30 cellular contexts compared by ENCODE assay signal in the genomic region with DNA sequence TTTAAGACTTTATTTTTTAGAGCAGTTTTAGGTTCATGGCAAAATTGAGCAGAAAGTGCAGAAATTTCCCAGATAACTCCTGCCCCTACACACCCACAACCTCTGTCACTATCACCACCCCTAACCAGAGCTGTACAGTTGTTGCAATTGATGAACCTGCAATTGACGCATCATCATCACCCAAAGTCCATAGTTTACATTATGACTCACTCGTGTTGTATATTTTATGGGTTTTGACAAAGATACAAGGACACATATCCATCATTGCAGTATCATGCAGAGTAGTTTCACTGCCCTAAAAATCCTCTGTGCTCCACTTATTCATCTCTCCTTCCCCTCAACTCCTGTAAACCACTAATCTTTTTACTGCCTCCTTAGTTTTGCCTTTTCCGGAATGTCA. TPM values are rescaled to one million over a fixed set of nuclear protein-coding genes. Genes with fewer than 3 reads are reported as not detected.
A peak's percentile ranks its signal among the peaks of the same experiment; 100 is the strongest.
DNase-seq lines count a peak whose midpoint lies in the region; ATAC-seq and TF ChIP-seq lines count a peak whose summit lies in the region.
"Had no signal": no experiment of that assay in that cellular context is flagged by ENCODE, and none has a peak within 500 bp of the region (broad histone marks: within the 10 kb centered on the region; RNA-seq: fewer than 3 reads in every experiment).

No MANE protein-coding gene starts in this region.

- no TSS peak for BruUV-seq in MCF 10A (replicated peaks; lab: Mats Ljungman, UMichigan)

- H3K9me3 ChIP-seq in breast epithelium (no peaks in the 10 kb centered on the region), iPS-18a (ENCODE audit: control insufficient read depth, low read depth, low read length) (peaks cover 16% of the 10 kb centered on the region), vagina (no peaks in the 10 kb centered on the region), hepatocyte (ENCODE audit: low read depth) (no peaks in the 10 kb centered on the region)
- H3K9me3 ChIP-seq: esophagus muscularis mucosa, heart right ventricle had no signal

- H3K4me1 ChIP-seq in breast epithelium (no peaks in the 10 kb centered on the region), iPS-18a (ENCODE audit: control insufficient read depth, low read depth, low read length) (peaks cover 5% of the 10 kb centered on the region), vagina (no peaks in the 10 kb centered on the region), hepatocyte (ENCODE audit: insufficient read depth) (no peaks in the 10 kb centered on the region)

- peaks cover 6% of the 10 kb centered on the region for H3K4me1 Mint-ChIP-seq in MCF 10A (ENCODE audit: insufficient read depth, unreplicated experiment)

- no peaks in the 10 kb centered on the region for H3K9me3 Mint-ChIP-seq in MCF 10A (ENCODE audit: unreplicated experiment)
- H3K9me3 Mint-ChIP-seq: activated naive CD8-positive, alpha-beta T cell treated with anti-CD3 and anti-CD28 coated beads, Interleukin-2, amount 50 U/mL, for 24 hours; activated T-cell treated with anti-CD3 and anti-CD28 coated beads, Interleukin-2, amount 50 U/mL, for 72 hours; dendritic cell treated with granulocyte-macrophage colony-stimulating factor and Interleukin-4, amounts not matched to agents 40 ng/mL and 50 ng/mL, for 4 days; natural killer cell treated with Interleukin-12 subunit alpha and Interleukin-12 subunit beta and Interleukin-15 and Interleukin-18, amount 100 ng/mL, for 72 hours; T-helper 1 cell treated with Interleukin-12 subunit alpha and Interleukin-12 subunit beta and Interleukin-4 antibody, amounts not matched to agents 30 μg/mL and 1 μg/mL, for 36 hours had no signal

- CTCF ChIA-PET in MCF 10A (lab: Yijun Ruan, JAX) = interaction anchor here (0.6 to 1.3 kb wide), 2 partner anchors 8 to 1018 kb away, joined by 3 read pairs; no protein-coding TSS in a partner anchor

- no peak for TF ChIP-seq POLR2A in breast epithelium (IDR thresholded peaks at IDR 0.05)
- TF ChIP-seq POLR2A in vagina (IDR thresholded peaks at IDR 0.05) = no peak

- WGBS in hepatocyte (ENCODE audit: low lambda C conversion rate, missing lambda C conversion rate) = 63% methylated on average over 3 of the region's 3 CpGs

- H3K9ac ChIP-seq in iPS-18a (ENCODE audit: low read length) = peak overlapping the region; percentile 12

- H3K27me3 Mint-ChIP-seq in MCF 10A (ENCODE audit: insufficient read depth, unreplicated experiment) = no peaks in the 10 kb centered on the region
- H3K27me3 Mint-ChIP-seq: activated naive CD8-positive, alpha-beta T cell treated with anti-CD3 and anti-CD28 coated beads, Interleukin-2, amount 50 U/mL, for 24 hours had no signal

- no peak for ATAC-seq in GM21737 (IDR thresholded peaks at IDR 0.05; ENCODE audit: unreplicated experiment)
- ATAC-seq: activated naive CD8-positive, alpha-beta T cell treated with anti-CD3 and anti-CD28 coated beads, Interleukin-2, amount 50 U/mL, for 24 hours; natural killer cell treated with Interleukin-12 subunit alpha and Interleukin-12 subunit beta and Interleukin-15 and Interleukin-18, amount 100 ng/mL, for 72 hours had no signal

- POLR2A ChIA-PET in MCF 10A (lab: Yijun Ruan, JAX) = no interaction called here

- H4K20me1 ChIP-seq in hepatocyte (ENCODE audit: insufficient read depth, poor library complexity, severe bottlenecking) = no peaks in the 10 kb centered on the region

- no peaks in the 10 kb centered on the region for H3K36me3 Mint-ChIP-seq in MCF 10A (ENCODE audit: insufficient read depth, unreplicated experiment)
- H3K36me3 Mint-ChIP-seq: activated CD8-positive, alpha-beta memory T cell treated with anti-CD3 and anti-CD28 coated beads, Interleukin-2, amount 10 ng/mL, durations not matched to agents 7 days and 5 days; natural killer cell treated with Interleukin-12 subunit alpha and Interleukin-12 subunit beta and Interleukin-15 and Interleukin-18, amount 100 ng/mL, for 72 hours had no signal

- H3K27ac ChIP-seq in breast epithelium = no peak overlapping the region
- no peak overlapping the region for H3K27ac ChIP-seq in iPS-18a (ENCODE audit: low read length)
- peak overlapping the region; percentile 39 for H3K27ac ChIP-seq in vagina
- no peak overlapping the region for H3K27ac ChIP-seq in hepatocyte
- H3K27ac ChIP-seq: SK-N-MC, skin epidermis had no signal

- H3K4me3 Mint-ChIP-seq in MCF 10A (ENCODE audit: unreplicated experiment) = no peak overlapping the region
- H3K4me3 Mint-ChIP-seq: activated CD8-positive, alpha-beta memory T cell treated with anti-CD3 and anti-CD28 coated beads, Interleukin-2, amount 10 ng/mL, durations not matched to agents 7 days and 5 days; activated naive CD8-positive, alpha-beta T cell treated with anti-CD3 and anti-CD28 coated beads, Interleukin-2, amount 50 U/mL, for 24 hours; activated T-cell treated with anti-CD3 and anti-CD28 coated beads, Interleukin-2, amount 50 U/mL, for 72 hours; dendritic cell treated with granulocyte-macrophage colony-stimulating factor and Interleukin-4, amounts not matched to agents 40 ng/mL and 50 ng/mL, for 4 days; endodermal cell; natural killer cell treated with Interleukin-12 subunit alpha and Interleukin-12 subunit beta and Interleukin-15 and Interleukin-18, amount 100 ng/mL, for 72 hours; T-helper 1 cell treated with Interleukin-12 subunit alpha and Interleukin-12 subunit beta and Interleukin-4 antibody, amounts not matched to agents 30 μg/mL and 1 μg/mL, for 36 hours had no signal

- H3K9me2 ChIP-seq in hepatocyte (replicated peaks; ENCODE audit: insufficient read depth) = no peaks in the 10 kb centered on the region

- H3K4me3 ChIP-seq in breast epithelium (no peak overlapping the region), iPS-18a (ENCODE audit: low read length) (no peak overlapping the region), vagina (no peak overlapping the region), hepatocyte (no peak overlapping the region)
- H3K4me3 ChIP-seq: esophagus muscularis mucosa, heart right ventricle, lung, SK-N-MC, skin epidermis had no signal

- H3K79me2 ChIP-seq in hepatocyte = no peaks in the 10 kb centered on the region

- no peak overlapping the region for H3K27ac Mint-ChIP-seq in MCF 10A (ENCODE audit: low read depth, unreplicated experiment)
- H3K27ac Mint-ChIP-seq: activated CD8-positive, alpha-beta memory T cell treated with anti-CD3 and anti-CD28 coated beads, Interleukin-2, amount 10 ng/mL, durations not matched to agents 7 days and 5 days; activated naive CD8-positive, alpha-beta T cell treated with anti-CD3 and anti-CD28 coated beads, Interleukin-2, amount 50 U/mL, for 24 hours; activated T-cell treated with anti-CD3 and anti-CD28 coated beads, Interleukin-2, amount 50 U/mL, for 72 hours; dendritic cell treated with granulocyte-macrophage colony-stimulating factor and Interleukin-4, amounts not matched to agents 40 ng/mL and 50 ng/mL, for 4 days; endodermal cell; natural killer cell treated with Interleukin-12 subunit alpha and Interleukin-12 subunit beta and Interleukin-15 and Interleukin-18, amount 100 ng/mL, for 72 hours; T-helper 1 cell treated with Interleukin-12 subunit alpha and Interleukin-12 subunit beta and Interleukin-4 antibody, amounts not matched to agents 30 μg/mL and 1 μg/mL, for 36 hours had no signal

- no peak for TF ChIP-seq CTCF in MCF 10A (IDR thresholded peaks at IDR 0.05; ENCODE audit: unreplicated experiment)
- TF ChIP-seq CTCF in breast epithelium (IDR thresholded peaks at IDR 0.05) = no peak
- TF ChIP-seq CTCF in vagina (IDR thresholded peaks at IDR 0.05) = no peak
- no peak for TF ChIP-seq CTCF in hepatocyte (IDR thresholded peaks at IDR 0.05; ENCODE audit: poor library complexity)

- DNase-seq in MCF 10A (ENCODE audit: unreplicated experiment) (peak; percentile 18), breast epithelium (ENCODE audit: low spot score in 2 of 2) (no peak), SW480 (ENCODE audit: low spot score) (peak; percentile 47), vagina (ENCODE audit: extremely low spot score in 2 of 2) (no peak), hepatocyte (ENCODE audit: low spot score) (no peak)
- no peak for DNase-seq in stimulated activated CD4-positive, alpha-beta T cell treated with anti-CD3 and anti-CD28 coated beads, Interleukin-15, amount 100 ng/mL, for 24 hours
- DNase-seq: 8988T; activated CD8-positive, alpha-beta memory T cell treated with anti-CD3 and anti-CD28 coated beads, Interleukin-2, amount 10 ng/mL, durations not matched to agents 7 days and 5 days; activated naive CD8-positive, alpha-beta T cell treated with anti-CD3 and anti-CD28 coated beads, Interleukin-2, amount 50 U/mL, for 24 hours; activated T-cell treated with anti-CD3 and anti-CD28 coated beads, Interleukin-2, amount 50 U/mL, for 72 hours; central memory CD4-positive, alpha-beta T cell; DMS79 treated with DMSO at 0.1 percent for 48 hours; foreskin melanocyte; MV-4-11; NCI-H345; NCI-H748 treated with DMSO at 0.1 percent for 48 hours; RPMI8226; stimulated activated naive CD4-positive, alpha-beta T cell treated with Interleukin-2 at 50 U/mL for 16 hours had no signal

- H3K36me3 ChIP-seq in breast epithelium = no peaks in the 10 kb centered on the region
- no peaks in the 10 kb centered on the region for H3K36me3 ChIP-seq in iPS-18a (ENCODE audit: control insufficient read depth, low read depth, low read length)
- no peaks in the 10 kb centered on the region for H3K36me3 ChIP-seq in vagina
- H3K36me3 ChIP-seq in hepatocyte (replicated peaks; ENCODE audit: insufficient read depth, low read depth) = no peaks in the 10 kb centered on the region
- H3K36me3 ChIP-seq: esophagus muscularis mucosa, heart right ventricle had no signal

- H3K27me3 ChIP-seq in breast epithelium (peaks cover 0 to 12% of the 10 kb centered on the region in 2 donors), iPS-18a (ENCODE audit: control insufficient read depth, insufficient read depth, low read length) (no peaks in the 10 kb centered on the region), vagina (no peaks in the 10 kb centered on the region), hepatocyte (no peaks in the 10 kb centered on the region)
- H3K27me3 ChIP-seq: esophagus muscularis mucosa had no signal

- intact Hi-C loops in MCF 10A (cut with micrococcal nuclease) = no loop called here
- intact Hi-C loops in breast epithelium (cut with DNase I; ENCODE audit: low total_unique reads) = no loop called here
- intact Hi-C loops in vagina (cut with DNase I) = no loop called here

- no peak overlapping the region for H3K4me2 ChIP-seq in hepatocyte

- no peak overlapping the region for H2AFZ ChIP-seq in hepatocyte

RNA-seq across cellular contexts. Expression of gene WAS, which starts 34.5 kb away (rescaled TPM):
- 0.37 and 0.96 TPM in 2 replicates for total RNA-seq in MCF 10A (2022)
- total RNA-seq in breast epithelium = 10 to 100 TPM in 1 of 3 donors, 1 to 10 TPM in 2; 2.3 to 12.5 (median 6.0) TPM
- 4.4 TPM for total RNA-seq in vagina
- 0.32 TPM in 1 of 2 replicates, not detected in the other for total RNA-seq in hepatocyte
- polyA plus RNA-seq in hepatocyte = 0.73 and 2.4 TPM in 2 replicates
- total RNA-seq: pulmonary artery endothelial cell had no signal

RNA-seq across cellular contexts. Expression of gene SUV39H1, which starts 47.4 kb away (rescaled TPM):
- total RNA-seq in MCF 10A (2022) (6.6 and 8.7 TPM in 2 replicates), breast epithelium (1 to 10 TPM; 3.6 to 7.0 (median 5.3) TPM), vagina (2.2 TPM), hepatocyte (2.9 and 3.1 TPM in 2 replicates)
- 5.3 and 9.1 TPM in 2 replicates for polyA plus RNA-seq in hepatocyte

RNA-seq across cellular contexts. Expression of gene WDR13, which starts 51.8 kb away (rescaled TPM):
- total RNA-seq in MCF 10A (2022) (134 and 138 TPM in 2 replicates), breast epithelium (100 to 1,000 TPM in 1 of 3 donors, 10 to 100 TPM in 2; 97.2 to 113 (median 97.7) TPM), vagina (111 TPM), hepatocyte (76.9 and 117 TPM in 2 replicates)
- 158 and 167 TPM in 2 replicates for polyA plus RNA-seq in hepatocyte

Comparison
In these comparisons a context has a peak if more than half of its experiments do, and no peak if none do; other contexts are left out.
1. DNase-seq: peak in MCF 10A (single experiment) and SW480 (single experiment); none in breast epithelium (0 of 2), vagina (0 of 2), stimulated activated CD4-positive, alpha-beta T cell treated with anti-CD3 and anti-CD28 coated beads, Interleukin-15, amount 100 ng/mL, for 24 hours (single experiment) and hepatocyte (single experiment).